Comparison of ENCODE assay signal across 1 cellular context in the genomic region with DNA sequence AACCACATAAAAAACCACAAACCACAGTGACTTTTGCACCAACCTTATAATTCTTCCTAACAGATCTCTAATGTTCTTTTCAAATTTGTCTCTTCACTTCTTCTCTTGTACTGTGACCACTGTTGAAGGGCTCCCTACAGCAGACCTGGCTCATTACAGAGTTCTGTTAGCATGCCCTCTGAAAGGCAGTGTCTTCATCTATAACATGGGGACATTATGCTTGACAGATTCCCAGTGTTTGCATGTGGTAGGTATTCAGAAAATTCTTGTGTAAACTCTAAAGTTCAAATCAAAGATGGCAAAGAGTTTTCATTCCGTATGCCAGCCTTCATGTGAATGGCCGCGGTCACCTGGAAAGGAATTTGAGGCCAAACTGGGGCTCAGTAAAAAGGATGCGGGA.
A peak's percentile ranks its signal among the peaks of the same experiment; 100 is the strongest.
TF ChIP-seq lines count a peak whose summit lies in the region.

No MANE protein-coding gene starts in this region.

TF ChIP-seq in HepG2, 621 proteins besides CTCF, POLR2A, EP300 and RAD21:
- TF ChIP-seq ZNF232 (CRISPR knock-in tag; IDR thresholded peaks at IDR 0.05; ENCODE audit: borderline replicate concordance), result no peak
- TF ChIP-seq HNF4A (CRISPR knock-in tag; IDR thresholded peaks at IDR 0.05), result peak; percentile 41
- TF ChIP-seq MTA1 (CRISPR knock-in tag; IDR thresholded peaks at IDR 0.05; ENCODE audit: borderline replicate concordance), result no peak
- TF ChIP-seq, protein P1, sequence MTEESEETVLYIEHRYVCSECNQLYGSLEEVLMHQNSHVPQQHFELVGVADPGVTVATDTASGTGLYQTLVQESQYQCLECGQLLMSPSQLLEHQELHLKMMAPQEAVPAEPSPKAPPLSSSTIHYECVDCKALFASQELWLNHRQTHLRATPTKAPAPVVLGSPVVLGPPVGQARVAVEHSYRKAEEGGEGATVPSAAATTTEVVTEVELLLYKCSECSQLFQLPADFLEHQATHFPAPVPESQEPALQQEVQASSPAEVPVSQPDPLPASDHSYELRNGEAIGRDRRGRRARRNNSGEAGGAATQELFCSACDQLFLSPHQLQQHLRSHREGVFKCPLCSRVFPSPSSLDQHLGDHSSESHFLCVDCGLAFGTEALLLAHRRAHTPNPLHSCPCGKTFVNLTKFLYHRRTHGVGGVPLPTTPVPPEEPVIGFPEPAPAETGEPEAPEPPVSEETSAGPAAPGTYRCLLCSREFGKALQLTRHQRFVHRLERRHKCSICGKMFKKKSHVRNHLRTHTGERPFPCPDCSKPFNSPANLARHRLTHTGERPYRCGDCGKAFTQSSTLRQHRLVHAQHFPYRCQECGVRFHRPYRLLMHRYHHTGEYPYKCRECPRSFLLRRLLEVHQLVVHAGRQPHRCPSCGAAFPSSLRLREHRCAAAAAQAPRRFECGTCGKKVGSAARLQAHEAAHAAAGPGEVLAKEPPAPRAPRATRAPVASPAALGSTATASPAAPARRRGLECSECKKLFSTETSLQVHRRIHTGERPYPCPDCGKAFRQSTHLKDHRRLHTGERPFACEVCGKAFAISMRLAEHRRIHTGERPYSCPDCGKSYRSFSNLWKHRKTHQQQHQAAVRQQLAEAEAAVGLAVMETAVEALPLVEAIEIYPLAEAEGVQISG (CRISPR knock-in tag; IDR thresholded peaks at IDR 0.05), result no peak
- TF ChIP-seq ZNF484 (CRISPR knock-in tag; IDR thresholded peaks at IDR 0.05; ENCODE audit: borderline replicate concordance, low read depth), result no peak
- TF ChIP-seq HCFC1 (IDR thresholded peaks at IDR 0.05; ENCODE audit: low read depth, low read length), result no peak
- TF ChIP-seq, protein P2, sequence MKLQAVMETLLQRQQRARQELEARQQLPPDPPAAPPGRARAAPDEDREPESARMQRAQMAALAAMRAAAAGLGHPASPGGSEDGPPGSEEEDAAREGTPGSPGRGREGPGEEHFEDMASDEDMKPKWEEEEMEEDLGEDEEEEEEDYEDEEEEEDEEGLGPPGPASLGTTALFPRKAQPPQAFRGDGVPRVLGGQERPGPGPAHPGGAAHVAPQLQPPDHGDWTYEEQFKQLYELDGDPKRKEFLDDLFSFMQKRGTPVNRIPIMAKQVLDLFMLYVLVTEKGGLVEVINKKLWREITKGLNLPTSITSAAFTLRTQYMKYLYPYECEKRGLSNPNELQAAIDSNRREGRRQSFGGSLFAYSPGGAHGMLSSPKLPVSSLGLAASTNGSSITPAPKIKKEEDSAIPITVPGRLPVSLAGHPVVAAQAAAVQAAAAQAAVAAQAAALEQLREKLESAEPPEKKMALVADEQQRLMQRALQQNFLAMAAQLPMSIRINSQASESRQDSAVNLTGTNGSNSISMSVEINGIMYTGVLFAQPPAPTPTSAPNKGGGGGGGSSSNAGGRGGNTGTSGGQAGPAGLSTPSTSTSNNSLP (IDR thresholded peaks at IDR 0.05; ENCODE audit: low read depth, low read length), result 0 out of 2 replicates have a peak, but pooled peaks have one; percentile 33
- TF ChIP-seq, protein P3, sequence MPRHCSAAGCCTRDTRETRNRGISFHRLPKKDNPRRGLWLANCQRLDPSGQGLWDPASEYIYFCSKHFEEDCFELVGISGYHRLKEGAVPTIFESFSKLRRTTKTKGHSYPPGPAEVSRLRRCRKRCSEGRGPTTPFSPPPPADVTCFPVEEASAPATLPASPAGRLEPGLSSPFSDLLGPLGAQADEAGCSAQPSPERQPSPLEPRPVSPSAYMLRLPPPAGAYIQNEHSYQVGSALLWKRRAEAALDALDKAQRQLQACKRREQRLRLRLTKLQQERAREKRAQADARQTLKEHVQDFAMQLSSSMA (CRISPR knock-in tag; IDR thresholded peaks at IDR 0.05), result no peak
- no peak for TF ChIP-seq TBX3 (IDR thresholded peaks at IDR 0.05; ENCODE audit: borderline replicate concordance)
- no peak for TF ChIP-seq ZNF432 (CRISPR knock-in tag; IDR thresholded peaks at IDR 0.05; ENCODE audit: borderline replicate concordance)
